12 cellular contexts compared by ENCODE assay signal in genomic region chr16:73051216-73051615, GRCh38. TPM values are rescaled to one million over a fixed set of nuclear protein-coding genes. Genes with fewer than 3 reads are reported as not detected.
DNase-seq lines count a peak whose midpoint lies in the region; ATAC-seq and TF ChIP-seq lines count a peak whose summit lies in the region.
"Had no signal": no experiment of that assay in that cellular context is flagged by ENCODE, and none has a peak within 500 bp of the region (broad histone marks: within the 10 kb centered on the region; RNA-seq: fewer than 3 reads in every experiment).

No MANE protein-coding gene starts in this region.

- TF ChIP-seq POLR2A in sigmoid colon (IDR thresholded peaks at IDR 0.05): no peak

- H3K4me1 ChIP-seq in right cardiac atrium (ENCODE audit: control insufficient read depth, insufficient read depth, low read length) (peaks cover 15% of the 10 kb centered on the region), sigmoid colon (peaks cover 3 to 91% (median 86%) of the 10 kb centered on the region in 4 donors), foreskin keratinocyte (peaks cover 32% of the 10 kb centered on the region)

- TF ChIP-seq CTCF in sigmoid colon (IDR thresholded peaks at IDR 0.05) (no peak), foreskin keratinocyte (conservative IDR thresholded peaks at IDR 0.05) (no peak)

- ATAC-seq in right cardiac atrium (no peak), Right ventricle myocardium inferior (no peak), foreskin keratinocyte (no peak)
- ATAC-seq: effector memory CD8-positive, alpha-beta T cell had no signal

- no peaks in the 10 kb centered on the region for H3K9me3 ChIP-seq in right cardiac atrium (ENCODE audit: control insufficient read depth, low read length)
- H3K9me3 ChIP-seq in sigmoid colon: no peaks in the 10 kb centered on the region

- peak overlapping the region; percentile 30 for H3K27ac ChIP-seq in right cardiac atrium (ENCODE audit: low read length)
- peak overlapping the region; percentile 94 to 99 (median 97) for H3K27ac ChIP-seq in sigmoid colon
- no peak overlapping the region for H3K27ac ChIP-seq in foreskin keratinocyte

- DNase-seq in right cardiac atrium (no peak), Right ventricle myocardium inferior (ENCODE audit: missing footprints) (no peak), fibroblast of peridontal ligament (ENCODE audit: extremely low read depth) (peak; percentile 55), sigmoid colon (no peak), foreskin keratinocyte (no peak), NCI-H1694 (lab: John Stamatoyannopoulos, UW) (no peak), amniotic stem cell (lab: John Stamatoyannopoulos, UW) (no peak)
- no peak for DNase-seq in stimulated activated naive CD4-positive, alpha-beta T cell treated with Interleukin-2 at 50 U/mL for 16 hours (lab: John Stamatoyannopoulos, UW)
- DNase-seq: activated CD4-positive, alpha-beta memory T cell treated with anti-CD3 and anti-CD28 coated beads for 36 hours; anterior cingulate cortex; effector memory CD8-positive, alpha-beta T cell; midbrain had no signal

- no peaks in the 10 kb centered on the region for H3K36me3 ChIP-seq in sigmoid colon

- intact Hi-C loops in right cardiac atrium (cut with DNase I): loop anchor here (10.0 kb wide), 3 partner anchors 56 to 216 kb away; no protein-coding TSS in a partner anchor
- intact Hi-C loops in Right ventricle myocardium inferior (cut with DNase I): no loop called here
- intact Hi-C loops in sigmoid colon (cut with DNase I): no loop called here

- 72% methylated on average over 5 of the region's 5 CpGs for WGBS in right cardiac atrium
- WGBS in sigmoid colon, 2 donors: 45 to 69% methylated on average over 5 of the region's 5 CpGs

- no peak for TF ChIP-seq EP300 in sigmoid colon (IDR thresholded peaks at IDR 0.05)

- H3K4me3 ChIP-seq in right cardiac atrium (ENCODE audit: low read length) (no peak overlapping the region), sigmoid colon (no peak overlapping the region)

- H3K27me3 ChIP-seq in right cardiac atrium (ENCODE audit: control insufficient read depth, insufficient read depth) (no peaks in the 10 kb centered on the region), sigmoid colon (no peaks in the 10 kb centered on the region), foreskin keratinocyte (no peaks in the 10 kb centered on the region)

RNA-seq across cellular contexts. Expression of gene ZFHX3, which starts 3.3 kb away (rescaled TPM):
- total RNA-seq in right cardiac atrium (10 to 100 TPM in 2 of 4 donors, 1 to 10 TPM in 2; 9.1 to 18.2 (median 11.0) TPM), Right ventricle myocardium inferior (8.4 TPM), sigmoid colon (10 to 100 TPM; 17.8 to 38.8 (median 19.1) TPM), foreskin keratinocyte (5.9 and 8.9 TPM in 2 replicates)
- polyA plus RNA-seq in right cardiac atrium (4.3 TPM), sigmoid colon (1 to 10 TPM in 2 of 3 donors, under 1 TPM in 1; 0.69 to 4.3 (median 1.2) TPM), foreskin keratinocyte (1.1 and 1.2 TPM in 2 replicates)

Comparison
In these comparisons a context has a peak if more than half of its experiments do, and no peak if none do; other contexts are left out.
1. intact Hi-C loops: an anchor here in right cardiac atrium (10.0 kb wide); none called in Right ventricle myocardium inferior and sigmoid colon.